Comparison of ENCODE assay signal across 28 cellular contexts in the genomic region with DNA sequence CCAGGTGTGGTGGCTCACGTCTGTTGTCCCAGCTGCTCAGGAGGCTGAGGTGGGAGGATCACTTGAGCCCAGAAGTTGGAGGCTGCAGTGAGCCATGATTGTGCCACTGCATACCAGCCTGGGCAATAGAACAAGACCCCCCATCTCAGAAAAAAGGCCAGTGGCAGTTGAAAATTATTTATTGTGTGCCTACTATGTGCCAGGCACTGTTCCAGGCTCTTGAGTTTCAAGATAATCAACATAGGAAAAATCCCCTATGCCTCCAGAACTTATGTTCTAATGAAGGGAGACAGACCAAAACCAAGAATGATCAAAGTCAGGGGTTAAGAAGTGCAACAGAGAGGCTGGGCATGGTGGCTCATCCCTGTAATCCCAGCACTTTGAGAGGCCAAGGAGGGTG.
"Had no signal": no experiment of that assay in that cellular context is flagged by ENCODE, and none has a peak within 500 bp of the region (broad histone marks: within the 10 kb centered on the region; RNA-seq: fewer than 3 reads in every experiment).

No MANE protein-coding gene starts in this region.

- H3K36me3 ChIP-seq: colonic mucosa, esophagus muscularis mucosa, esophagus squamous epithelium, gastrocnemius medialis, gastroesophageal sphincter, heart left ventricle, heart right ventricle had no signal

- H3K9me3 ChIP-seq: colonic mucosa, gastrocnemius medialis had no signal

- DNase-seq: colonic mucosa; cortex of kidney; dermis blood vessel endothelial cell; dorsolateral prefrontal cortex; effector CD4-positive, alpha-beta T cell; effector CD8-positive, alpha-beta T cell; effector memory CD4-positive, alpha-beta T cell; effector memory CD8-positive, alpha-beta T cell; endodermal cell; erythroblast; esophagus squamous epithelium; foreskin fibroblast; foreskin keratinocyte; foreskin melanocyte; gastrocnemius medialis; glutamatergic neuron; head of caudate nucleus; heart left ventricle; heart right ventricle had no signal

- ATAC-seq: effector memory CD8-positive, alpha-beta T cell; esophagus mucosa; foreskin keratinocyte; gastrocnemius medialis; gastroesophageal sphincter; heart left ventricle; heart right ventricle had no signal

- H3K27ac ChIP-seq: colonic mucosa, coronary artery, dorsolateral prefrontal cortex, epithelial cell of prostate, esophagus muscularis mucosa, esophagus squamous epithelium, foreskin keratinocyte, gastrocnemius medialis, gastroesophageal sphincter, heart left ventricle, heart right ventricle had no signal

- H3K27me3 ChIP-seq: colonic mucosa, dorsolateral prefrontal cortex, esophagus squamous epithelium, foreskin keratinocyte, gastrocnemius medialis, gastroesophageal sphincter had no signal

- FAIRE-seq: colon, endometrium, endothelial cell of umbilical vein, frontal cortex had no signal

- H3K4me3 ChIP-seq: colonic mucosa, coronary artery, dorsolateral prefrontal cortex, esophagus muscularis mucosa, esophagus squamous epithelium, gastrocnemius medialis, gastroesophageal sphincter, heart left ventricle, heart right ventricle had no signal

- H3K4me1 ChIP-seq: colonic mucosa, esophagus muscularis mucosa, foreskin keratinocyte, gastrocnemius medialis, gastroesophageal sphincter, heart left ventricle, heart right ventricle had no signal
